ENCODE assay signal across 14 cellular contexts in genomic region chr15:38189651-38190280, GRCh38.
"Had no signal": no experiment of that assay in that cellular context is flagged by ENCODE, and none has a peak within 500 bp of the region (broad histone marks: within the 10 kb centered on the region; RNA-seq: fewer than 3 reads in every experiment).

No MANE protein-coding gene starts in this region.

- H3K36me3 ChIP-seq: heart left ventricle, pancreas, stomach, thyroid gland, vagina had no signal

- DNase-seq: activated CD4-positive, alpha-beta T cell treated with anti-CD3 and anti-CD28 coated beads, Interleukin-2, amount 50 U/mL, for 1 hour; foreskin melanocyte; heart left ventricle; islet precursor cell; left ventricle myocardium superior; pancreas; stomach; thyroid gland had no signal

- H3K4me3 Mint-ChIP-seq: activated naive CD8-positive, alpha-beta T cell; neural crest cell; T-helper 1 cell treated with Interleukin-12 subunit alpha and Interleukin-12 subunit beta and Interleukin-4 antibody, amounts not matched to agents 30 μg/mL and 1 μg/mL, for 36 hours had no signal

- H3K27ac ChIP-seq: heart left ventricle, pancreas, skin epidermis, stomach, vagina had no signal

- H3K4me3 ChIP-seq: heart left ventricle, pancreas, skin epidermis, stomach, thyroid gland, vagina had no signal

- H3K9me3 ChIP-seq: heart left ventricle, pancreas, stomach, thyroid gland, vagina had no signal

- H3K27ac Mint-ChIP-seq: activated naive CD8-positive, alpha-beta T cell; activated T-helper 2 cell treated with anti-CD3 and anti-CD28 coated beads, Interferon-gamma antibody, Interleukin-2, Interleukin-4, amounts not matched to agents 10 μg/mL and 5 μg/mL and 100 μg/mL, durations not matched to agents 14 hours and 24 hours and 36 hours; T-helper 1 cell treated with Interleukin-12 subunit alpha and Interleukin-12 subunit beta and Interleukin-4 antibody, amounts not matched to agents 30 μg/mL and 1 μg/mL, for 36 hours had no signal

- H3K4me1 ChIP-seq: heart left ventricle, pancreas, vagina had no signal

- H3K9me3 Mint-ChIP-seq: activated T-helper 2 cell treated with anti-CD3 and anti-CD28 coated beads, Interferon-gamma antibody, Interleukin-2, Interleukin-4, amounts not matched to agents 10 μg/mL and 5 μg/mL and 100 μg/mL, durations not matched to agents 14 hours and 24 hours and 36 hours; T-helper 1 cell treated with Interleukin-12 subunit alpha and Interleukin-12 subunit beta and Interleukin-4 antibody, amounts not matched to agents 30 μg/mL and 1 μg/mL, for 36 hours had no signal

- ATAC-seq: heart left ventricle, left ventricle myocardium superior, pancreas had no signal

- H3K36me3 Mint-ChIP-seq: activated naive CD8-positive, alpha-beta T cell had no signal

- H3K27me3 ChIP-seq: pancreas, stomach, thyroid gland, vagina had no signal
